Comparison of ENCODE assay signal across 2 cellular contexts in genomic region chr2:240757086-240757614, GRCh38.
TF ChIP-seq lines count a peak whose summit lies in the region.

No MANE protein-coding gene starts in this region.

TF ChIP-seq in HEK293, 187 proteins besides CTCF, POLR2A, EP300 and RAD21 (continued from another document):
- TF ChIP-seq ZSCAN4 (tag by site-specific recombination; IDR thresholded peaks at IDR 0.05) = no peak
- TF ChIP-seq ZNF513 (tag by site-specific recombination; IDR thresholded peaks at IDR 0.05) = peak; percentile 62
- no peak for TF ChIP-seq ZNF658 (tag by site-specific recombination; IDR thresholded peaks at IDR 0.05)
- no peak for TF ChIP-seq ZNF791 (tag by site-specific recombination; IDR thresholded peaks at IDR 0.05)
- no peak for TF ChIP-seq ZNF292 (tag by site-specific recombination; IDR thresholded peaks at IDR 0.05; ENCODE audit: borderline replicate concordance, low read depth)

TF ChIP-seq in K562, 482 proteins besides CTCF, POLR2A, EP300 and RAD21 (continued from another document):
- no peak for TF ChIP-seq NCOA2 (IDR thresholded peaks at IDR 0.05; ENCODE audit: partially characterized antibody in 2 of 2)
- no peak for TF ChIP-seq ZC3H4 (CRISPR knock-in tag; IDR thresholded peaks at IDR 0.05; ENCODE audit: borderline replicate concordance)
- no peak for TF ChIP-seq ZNF785 (CRISPR knock-in tag; IDR thresholded peaks at IDR 0.05)
